Comparison of ENCODE assay signal across 21 cellular contexts in the genomic region with DNA sequence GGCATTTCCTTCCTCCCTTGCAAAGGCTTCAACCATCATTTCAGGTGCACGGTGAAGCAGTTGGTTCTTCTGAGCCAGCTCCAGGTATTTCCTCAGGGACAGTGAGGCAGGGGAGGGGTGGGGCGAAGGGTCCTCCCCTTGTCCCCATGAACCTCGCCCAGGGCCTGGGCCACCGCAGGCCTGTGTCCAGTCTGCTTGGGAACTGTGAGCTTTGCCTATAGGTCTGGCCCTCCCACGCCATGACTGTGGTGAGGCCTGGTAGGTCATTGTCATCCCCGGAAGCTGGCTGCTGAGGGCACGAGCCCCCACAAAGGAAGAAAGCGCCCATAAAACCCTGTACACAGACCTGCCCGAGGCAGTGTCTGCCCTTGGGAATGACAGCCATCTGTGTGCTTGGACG.
DNase-seq lines count a peak whose midpoint lies in the region; ATAC-seq lines count a peak whose summit lies in the region.
"Had no signal": no experiment of that assay in that cellular context is flagged by ENCODE, and none has a peak within 500 bp of the region (broad histone marks: within the 10 kb centered on the region; RNA-seq: fewer than 3 reads in every experiment).

No MANE protein-coding gene starts in this region.

- peak overlapping the region; percentile 28 for H3K18ac ChIP-seq in neuronal stem cell (ENCODE audit: low read length)

- no peak overlapping the region for H2AK5ac ChIP-seq in neuronal stem cell (ENCODE audit: low read depth, low read length)

- H2BK15ac ChIP-seq in neuronal stem cell (ENCODE audit: low read length), result no peak overlapping the region

- H3K9ac ChIP-seq in neuronal stem cell (ENCODE audit: low read depth, low read length, poor library complexity), result no peak overlapping the region
- H3K9ac ChIP-seq: BLaER1 treated with 17β-estradiol and CSF1 and Interleukin-3, amounts not matched to agents 10 nM and 100 nM had no signal

- H3K4me3 Mint-ChIP-seq in stimulated activated naive CD8-positive, alpha-beta T cell treated with anti-CD3 and anti-CD28 coated beads, Interleukin-15, amount 100 ng/mL, for 72 hours, result no peak overlapping the region
- H3K4me3 Mint-ChIP-seq: B cell; CD14-positive monocyte; CD4-positive, alpha-beta memory T cell; CD8-positive, alpha-beta memory T cell had no signal

- H3K4me1 Mint-ChIP-seq in stimulated activated naive CD8-positive, alpha-beta T cell treated with anti-CD3 and anti-CD28 coated beads, Interleukin-15, amount 100 ng/mL, for 72 hours, result no peaks in the 10 kb centered on the region
- H3K4me1 Mint-ChIP-seq: B cell; CD4-positive, alpha-beta memory T cell; CD8-positive, alpha-beta memory T cell had no signal

- H3K4me3 ChIP-seq in right cardiac atrium (ENCODE audit: low read length) (no peak overlapping the region), neuronal stem cell (ENCODE audit: low read length in 2 of 2) (no peak overlapping the region)
- H3K4me3 ChIP-seq: A549; BLaER1 treated with 17β-estradiol and CSF1 and Interleukin-3, amounts not matched to agents 10 nM and 100 nM had no signal

- H3K27me3 Mint-ChIP-seq in stimulated activated naive CD8-positive, alpha-beta T cell treated with anti-CD3 and anti-CD28 coated beads, Interleukin-15, amount 100 ng/mL, for 72 hours, result no peaks in the 10 kb centered on the region
- H3K27me3 Mint-ChIP-seq: CD8-positive, alpha-beta memory T cell had no signal

- no peak overlapping the region for H2BK5ac ChIP-seq in neuronal stem cell (ENCODE audit: low read length)

- H3K36me3 ChIP-seq in neuronal stem cell (replicated peaks in 1 of 2; ENCODE audit: control insufficient read depth in 2 of 2, insufficient read depth in 2 of 2, low read length in 2 of 2), result peaks cover 0 to 3% of the 10 kb centered on the region in 2 donors
- H3K36me3 ChIP-seq: BLaER1 treated with 17β-estradiol and CSF1 and Interleukin-3, amounts not matched to agents 10 nM and 100 nM had no signal

- H3K27ac ChIP-seq in right cardiac atrium (ENCODE audit: low read length) (no peak overlapping the region), neuronal stem cell (replicated peaks; ENCODE audit: low read length) (no peak overlapping the region)
- H3K27ac ChIP-seq: 22Rv1, A549 had no signal

- no peak overlapping the region for H3K4ac ChIP-seq in neuronal stem cell (ENCODE audit: low read length)

- H3K27me3 ChIP-seq in right cardiac atrium (ENCODE audit: control insufficient read depth, insufficient read depth), result no peaks in the 10 kb centered on the region
- peaks cover 0 to 3% (median 0%) of the 10 kb centered on the region in 3 experiments for H3K27me3 ChIP-seq in neuronal stem cell (ENCODE audit: control insufficient read depth in 3 of 3, insufficient read depth in 3 of 3, low read depth in 1 of 3, low read length in 3 of 3)
- H3K27me3 ChIP-seq: BLaER1 treated with 17β-estradiol and CSF1 and Interleukin-3, amounts not matched to agents 10 nM and 100 nM had no signal

- intact Hi-C loops in cardiac septum (cut with DNase I) (no loop called here), right cardiac atrium (cut with DNase I) (no loop called here)

- no peaks in the 10 kb centered on the region for H3K9me3 Mint-ChIP-seq in stimulated activated naive CD8-positive, alpha-beta T cell treated with anti-CD3 and anti-CD28 coated beads, Interleukin-15, amount 100 ng/mL, for 72 hours
- H3K9me3 Mint-ChIP-seq: CD4-positive, alpha-beta memory T cell; CD8-positive, alpha-beta memory T cell had no signal

- ATAC-seq in right cardiac atrium, result no peak
- peak; percentile 23 for ATAC-seq in stimulated activated naive CD8-positive, alpha-beta T cell treated with anti-CD3 and anti-CD28 coated beads, Interleukin-15, amount 100 ng/mL, for 72 hours
- ATAC-seq in stimulated activated naive CD8-positive, alpha-beta T cell treated with anti-CD3 and anti-CD28 coated beads, Interleukin-15, Interleukin-2, amounts not matched to agents 100 U/mL and 50 U/mL, for 24 hours, result no peak
- ATAC-seq: A549 had no signal

- no peak overlapping the region for H2BK12ac ChIP-seq in neuronal stem cell (ENCODE audit: low read length)

- H4K91ac ChIP-seq in neuronal stem cell (ENCODE audit: low read depth, low read length, poor library complexity), result no peak overlapping the region

- DNase-seq in cardiac septum (ENCODE audit: low spot score) (peak; percentile 24), right cardiac atrium (no peak), neuronal stem cell (ENCODE audit: low spot score) (no peak), NCI-H2107 treated with DMSO at 0.1 percent for 48 hours (lab: John Stamatoyannopoulos, UW; ENCODE audit: unreplicated experiment) (no peak), T-helper 2 cell (no peak)
- no peak for DNase-seq in stimulated activated naive CD8-positive, alpha-beta T cell treated with anti-CD3 and anti-CD28 coated beads, Interleukin-15, amount 100 ng/mL, for 72 hours
- DNase-seq in stimulated activated naive CD8-positive, alpha-beta T cell treated with anti-CD3 and anti-CD28 coated beads, Interleukin-15, Interleukin-2, amounts not matched to agents 100 U/mL and 50 U/mL, for 24 hours, result no peak
- DNase-seq: AML-193; CD4-positive, alpha-beta memory T cell; CD4-positive, CD25-positive, alpha-beta regulatory T cell; CD8-positive, alpha-beta memory T cell; COR-L47; DMS 273 treated with DMSO at 0.1 percent for 48 hours; DMS153; DMS79 treated with DMSO at 0.1 percent for 48 hours; GF-D8 had no signal

- no peak overlapping the region for H3K23ac ChIP-seq in neuronal stem cell (ENCODE audit: low read depth, low read length, poor library complexity)

- WGBS in right cardiac atrium, result 92% methylated on average over 10 of the region's 10 CpGs
- WGBS in neuronal stem cell (ENCODE audit: extremely low coverage in 2 of 2, insufficient read length in 2 of 2, insufficient replicate concordance in 1 of 2), 2 donors, result no CpG with 5 or more reads among the region's 10 CpGs

- no peak overlapping the region for H3K27ac Mint-ChIP-seq in stimulated activated naive CD8-positive, alpha-beta T cell treated with anti-CD3 and anti-CD28 coated beads, Interleukin-15, amount 100 ng/mL, for 72 hours
- H3K27ac Mint-ChIP-seq: B cell; CD14-positive monocyte; CD4-positive, alpha-beta memory T cell; CD4-positive, CD25-positive, alpha-beta regulatory T cell; CD8-positive, alpha-beta memory T cell had no signal

- H2BK120ac ChIP-seq in neuronal stem cell (ENCODE audit: low read depth, low read length), result no peak overlapping the region

- H3K4me2 ChIP-seq in neuronal stem cell (ENCODE audit: insufficient read depth, low read length, poor library complexity, severe bottlenecking), result no peak overlapping the region
- H3K4me2 ChIP-seq: A549 had no signal

- no peak overlapping the region for H2AFZ ChIP-seq in neuronal stem cell (ENCODE audit: low read length)

- no peak overlapping the region for H3K14ac ChIP-seq in neuronal stem cell (ENCODE audit: low read length)

- H4K8ac ChIP-seq in neuronal stem cell (ENCODE audit: low read depth, low read length), result no peak overlapping the region

- H3K9me3 ChIP-seq in right cardiac atrium (ENCODE audit: control insufficient read depth, low read length) (no peaks in the 10 kb centered on the region), neuronal stem cell (replicated peaks in 1 of 2; ENCODE audit: control insufficient read depth in 2 of 2, insufficient read depth in 1 of 2, low read depth in 1 of 2, low read length in 2 of 2) (peaks cover 0 to 2% of the 10 kb centered on the region in 2 donors)
- H3K9me3 ChIP-seq: A549; BLaER1 treated with 17β-estradiol and CSF1 and Interleukin-3, amounts not matched to agents 10 nM and 100 nM had no signal

- H3K79me1 ChIP-seq in neuronal stem cell (ENCODE audit: low read depth, low read length), result no peaks in the 10 kb centered on the region

- no peaks in the 10 kb centered on the region for H3K4me1 ChIP-seq in right cardiac atrium (ENCODE audit: control insufficient read depth, insufficient read depth, low read length)
- peaks cover 0 to 8% of the 10 kb centered on the region in 2 donors for H3K4me1 ChIP-seq in neuronal stem cell (ENCODE audit: control insufficient read depth in 2 of 2, insufficient read depth in 1 of 2, low read depth in 1 of 2, low read length in 2 of 2)
- H3K4me1 ChIP-seq: A549 had no signal
